Comparison of ENCODE assay signal across 16 cellular contexts in the genomic region with DNA sequence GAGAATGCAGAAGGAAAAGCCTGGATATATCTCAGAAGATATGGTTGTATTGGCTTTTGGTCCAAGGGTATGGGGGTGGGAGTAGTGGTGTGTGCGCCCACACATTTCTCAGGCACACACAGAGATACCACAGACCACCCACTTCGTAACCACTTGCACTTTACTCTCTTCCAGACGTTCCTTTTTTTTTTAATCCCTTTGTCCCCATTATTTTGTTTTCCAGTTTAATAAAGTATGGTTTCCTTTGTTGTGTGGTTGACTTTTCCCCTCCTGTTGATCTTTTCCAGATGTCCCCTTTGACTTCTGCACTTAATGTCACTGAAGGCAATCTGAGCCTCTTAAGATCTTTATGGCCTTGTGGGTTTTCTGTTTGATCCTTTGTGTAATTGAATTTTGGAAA. TPM values are rescaled to one million over a fixed set of nuclear protein-coding genes. Genes with fewer than 3 reads are reported as not detected.
DNase-seq lines count a peak whose midpoint lies in the region; ATAC-seq and TF ChIP-seq lines count a peak whose summit lies in the region.
"Had no signal": no experiment of that assay in that cellular context is flagged by ENCODE, and none has a peak within 500 bp of the region (broad histone marks: within the 10 kb centered on the region; RNA-seq: fewer than 3 reads in every experiment).

No MANE protein-coding gene starts in this region.

- peaks cover 13% of the 10 kb centered on the region for H3K36me3 ChIP-seq in SK-N-MC (ENCODE audit: insufficient read depth, low read length)
- H3K36me3 ChIP-seq in skeletal muscle tissue (ENCODE audit: control insufficient read depth in 3 of 3, insufficient read depth in 3 of 3, low read length in 3 of 3): peaks cover 9 to 12% (median 11%) of the 10 kb centered on the region in 3 donors

- peaks cover 15% of the 10 kb centered on the region for H3K4me1 ChIP-seq in foreskin keratinocyte
- H3K4me1 ChIP-seq in skeletal muscle tissue (ENCODE audit: control insufficient read depth in 3 of 3, insufficient read depth in 3 of 3, low read length in 3 of 3): peaks cover 39 to 53% (median 43%) of the 10 kb centered on the region in 3 donors

- no peaks in the 10 kb centered on the region for H3K36me3 Mint-ChIP-seq in activated naive CD8-positive, alpha-beta T cell
- peaks cover 2% of the 10 kb centered on the region for H3K36me3 Mint-ChIP-seq in activated naive CD8-positive, alpha-beta T cell treated with anti-CD3 and anti-CD28 coated beads for 36 hours

- DNase-seq in activated naive CD8-positive, alpha-beta T cell treated with anti-CD3 and anti-CD28 coated beads for 36 hours: no peak
- DNase-seq in SK-N-MC (ENCODE audit: low read depth, low spot score) (no peak), foreskin keratinocyte (no peak), SKM-1 treated with dmso at 0.1 percent for 144 hours (lab: John Stamatoyannopoulos, UW; ENCODE audit: unreplicated experiment) (no peak), DMS153 treated with DMSO at 0.1 percent for 48 hours (lab: John Stamatoyannopoulos, UW; ENCODE audit: unreplicated experiment) (no peak), GM13976 (ENCODE audit: low spot score) (no peak)
- DNase-seq: activated CD4-positive, alpha-beta T cell treated with anti-CD3 and anti-CD28 coated beads, Interleukin-2, amount 50 U/mL, for 48 hours; amygdala; NCI-H1694 treated with DMSO at 0.1 percent for 48 hours; stimulated activated CD4-positive, alpha-beta T cell treated with anti-CD3 and anti-CD28 coated beads, Interleukin-1b, Interleukin-23, amount 100 ng/mL, for 48 hours had no signal

- no peaks in the 10 kb centered on the region for H3K9me3 Mint-ChIP-seq in activated naive CD8-positive, alpha-beta T cell (ENCODE audit: low read depth)
- H3K9me3 Mint-ChIP-seq in activated naive CD8-positive, alpha-beta T cell treated with anti-CD3 and anti-CD28 coated beads for 36 hours: no peaks in the 10 kb centered on the region
- H3K9me3 Mint-ChIP-seq: activated T-helper 1 cell treated with anti-CD3 and anti-CD28 coated beads, Interleukin-12 subunit alpha, Interleukin-12 subunit beta, Interleukin-2, Interleukin-4 antibody, amounts not matched to agents 30 ng/mL and 10 ng/mL and 1 ng/mL, durations not matched to agents 14 hours and 24 hours and 36 hours had no signal

- no peak overlapping the region for H3K9ac ChIP-seq in SK-N-MC (ENCODE audit: insufficient read length)
- H3K9ac ChIP-seq in skeletal muscle tissue (ENCODE audit: low read depth in 1 of 3, low read length in 3 of 3): no peak overlapping the region

- H3K4me3 Mint-ChIP-seq in activated naive CD8-positive, alpha-beta T cell: no peak overlapping the region
- H3K4me3 Mint-ChIP-seq in activated naive CD8-positive, alpha-beta T cell treated with anti-CD3 and anti-CD28 coated beads for 36 hours: no peak overlapping the region
- H3K4me3 Mint-ChIP-seq: activated T-helper 1 cell treated with anti-CD3 and anti-CD28 coated beads, Interleukin-12 subunit alpha, Interleukin-12 subunit beta, Interleukin-2, Interleukin-4 antibody, amounts not matched to agents 30 ng/mL and 10 ng/mL and 1 ng/mL, durations not matched to agents 14 hours and 24 hours and 36 hours had no signal

- peaks cover 10% of the 10 kb centered on the region for H3K4me1 Mint-ChIP-seq in activated naive CD8-positive, alpha-beta T cell (ENCODE audit: low read depth)
- peaks cover 16% of the 10 kb centered on the region for H3K4me1 Mint-ChIP-seq in activated naive CD8-positive, alpha-beta T cell treated with anti-CD3 and anti-CD28 coated beads for 36 hours

- in situ Hi-C loops in GM13976 (cut with MboI; ENCODE audit: low sequenced_read_pairs, unreplicated experiment): no loop called here

- H3K27me3 ChIP-seq in foreskin keratinocyte: no peaks in the 10 kb centered on the region
- no peaks in the 10 kb centered on the region for H3K27me3 ChIP-seq in skeletal muscle tissue (ENCODE audit: control insufficient read depth in 3 of 3, insufficient read depth in 3 of 3, low read length in 3 of 3)
- H3K27me3 ChIP-seq: right atrium auricular region had no signal

- H3K4me3 ChIP-seq in SK-N-MC (no peak overlapping the region), skeletal muscle tissue (ENCODE audit: low read length in 3 of 3) (no peak overlapping the region)
- H3K4me3 ChIP-seq: lung, right atrium auricular region had no signal

- ATAC-seq in foreskin keratinocyte: no peak

- H3K27me3 Mint-ChIP-seq in activated naive CD8-positive, alpha-beta T cell: no peaks in the 10 kb centered on the region
- H3K27me3 Mint-ChIP-seq in activated naive CD8-positive, alpha-beta T cell treated with anti-CD3 and anti-CD28 coated beads for 36 hours: no peaks in the 10 kb centered on the region

- 0 out of 2 replicates have a peak overlapping the region, but pooled peaks have one; percentile 1 for H3K27ac ChIP-seq in SK-N-MC
- peak overlapping the region; percentile 57 for H3K27ac ChIP-seq in foreskin keratinocyte
- peak overlapping the region; percentile 84 for H3K27ac ChIP-seq in skeletal muscle tissue (ENCODE audit: low read depth, low read length)

- H3K9me3 ChIP-seq in SK-N-MC (ENCODE audit: low read depth, low read length): no peaks in the 10 kb centered on the region
- H3K9me3 ChIP-seq in skeletal muscle tissue (ENCODE audit: control insufficient read depth in 3 of 3, low read length in 3 of 3): no peaks in the 10 kb centered on the region
- H3K9me3 ChIP-seq: right atrium auricular region had no signal

- TF ChIP-seq CTCF in foreskin keratinocyte (conservative IDR thresholded peaks at IDR 0.05) (no peak), GM13976 (IDR thresholded peaks at IDR 0.05; ENCODE audit: borderline replicate concordance, control extremely low read depth, extremely low read depth, insufficient read depth, missing control alignments) (no peak)

- peak overlapping the region; percentile 22 for H3K27ac Mint-ChIP-seq in activated naive CD8-positive, alpha-beta T cell
- no peak overlapping the region for H3K27ac Mint-ChIP-seq in activated naive CD8-positive, alpha-beta T cell treated with anti-CD3 and anti-CD28 coated beads for 36 hours
- H3K27ac Mint-ChIP-seq: activated T-helper 1 cell treated with anti-CD3 and anti-CD28 coated beads, Interleukin-12 subunit alpha, Interleukin-12 subunit beta, Interleukin-2, Interleukin-4 antibody, amounts not matched to agents 30 ng/mL and 10 ng/mL and 1 ng/mL, durations not matched to agents 14 hours and 24 hours and 36 hours had no signal

RNA-seq across cellular contexts. Expression of a gene that starts 10.5 kb away (rescaled TPM):
- 10 to 100 TPM; 44.8 to 46.2 TPM for total RNA-seq in activated naive CD8-positive, alpha-beta T cell treated with anti-CD3 and anti-CD28 coated beads for 36 hours
- 26.2 and 27.4 TPM in 2 replicates for total RNA-seq in foreskin keratinocyte
- polyA plus RNA-seq in foreskin keratinocyte: 21.0 and 23.6 TPM in 2 replicates
- 21.4 TPM for total RNA-seq in skeletal muscle tissue

RNA-seq across cellular contexts. Expression of a gene that starts 31.2 kb away (rescaled TPM):
- total RNA-seq in activated naive CD8-positive, alpha-beta T cell treated with anti-CD3 and anti-CD28 coated beads for 36 hours: under 1 TPM; 0.88 to 0.99 TPM
- 59.5 and 73.1 TPM in 2 replicates for total RNA-seq in foreskin keratinocyte
- 87.6 and 100 TPM in 2 replicates for polyA plus RNA-seq in foreskin keratinocyte
- total RNA-seq in skeletal muscle tissue: 0.52 TPM

RNA-seq across cellular contexts. Expression of a gene that starts 38.8 kb away (rescaled TPM):
- not detected for total RNA-seq in activated naive CD8-positive, alpha-beta T cell treated with anti-CD3 and anti-CD28 coated beads for 36 hours
- total RNA-seq in foreskin keratinocyte: not detected in 2 replicates
- polyA plus RNA-seq in foreskin keratinocyte: 0.13 and 0.16 TPM in 2 replicates
- total RNA-seq in skeletal muscle tissue: not detected
- total RNA-seq: activated T-helper 1 cell treated with anti-CD3 and anti-CD28 coated beads, Interleukin-12 subunit alpha, Interleukin-12 subunit beta, Interleukin-2, Interleukin-4 antibody, amounts not matched to agents 30 ng/mL and 10 ng/mL and 1 ng/mL, durations not matched to agents 14 hours and 24 hours and 36 hours; lung; NCI-H460; right atrium auricular region had no signal

Comparison
In these comparisons a context has a peak if more than half of its experiments do, and no peak if none do; other contexts are left out.
1. H3K27ac ChIP-seq: peak in every context shown above with its lines; median percentile 84 in skeletal muscle tissue; 57 in foreskin keratinocyte; 1 in SK-N-MC.
2. RNA of a gene that starts 31.2 kb away (total RNA-seq): 59.5 to 73.1 TPM in foreskin keratinocyte; 0.88 to 0.99 TPM in activated naive CD8-positive, alpha-beta T cell treated with anti-CD3 and anti-CD28 coated beads for 36 hours and 0.52 TPM in skeletal muscle tissue (single experiment); every median in the first group is over 10 times any median in the second.